In the genomic region with DNA sequence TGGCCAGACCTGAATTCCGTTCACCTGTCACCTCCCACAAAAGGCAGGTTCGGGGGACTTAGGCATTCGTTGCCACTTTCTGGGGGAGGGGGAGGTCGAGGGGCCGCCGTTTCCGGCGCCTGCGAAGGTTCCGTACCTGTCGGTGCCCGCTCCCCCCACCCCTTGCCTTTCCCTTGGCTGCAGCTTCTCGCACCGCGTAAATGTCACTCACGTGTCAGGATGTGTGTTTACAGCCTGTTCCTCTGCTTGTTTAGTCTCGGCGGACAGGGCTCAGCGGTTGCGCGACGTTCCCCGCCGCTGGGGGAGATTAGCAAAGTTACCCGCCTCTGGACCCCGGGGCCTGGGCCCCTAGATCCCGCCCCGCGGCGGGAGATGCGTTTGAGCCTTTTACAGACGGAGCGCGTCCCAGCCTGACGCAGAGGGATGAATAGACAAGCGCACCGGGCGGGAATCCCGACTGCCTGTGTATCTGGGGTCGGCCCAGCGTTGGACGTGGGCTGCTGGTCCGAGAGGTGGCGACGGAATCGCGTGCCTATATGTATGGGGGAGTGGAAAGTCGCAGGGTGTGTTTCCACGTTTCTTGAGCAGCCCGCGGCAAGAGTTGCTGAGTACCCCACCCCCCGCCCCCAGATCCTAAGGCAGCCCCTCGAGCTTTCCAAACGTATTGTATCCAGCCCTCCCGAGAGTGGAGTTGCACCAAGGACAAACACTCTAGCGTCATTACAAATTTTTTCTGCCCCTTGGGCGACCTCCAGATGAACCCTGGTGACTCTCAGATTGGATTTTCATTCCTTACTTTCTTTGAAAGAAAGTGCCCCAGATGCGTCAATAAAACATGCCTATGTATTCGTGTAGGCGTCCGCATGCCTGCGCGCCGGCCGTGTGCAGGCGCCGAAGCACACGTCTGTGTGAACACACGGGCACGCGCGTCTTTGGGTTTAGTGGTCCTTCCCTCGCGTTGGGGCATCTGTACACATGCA, we compare ENCODE assay signal across 10 cellular contexts. TPM values are rescaled to one million over a fixed set of nuclear protein-coding genes. Genes with fewer than 3 reads are reported as not detected.
DNase-seq lines count a peak whose midpoint lies in the region; ATAC-seq and TF ChIP-seq lines count a peak whose summit lies in the region.
"Had no signal": no experiment of that assay in that cellular context is flagged by ENCODE, and none has a peak within 500 bp of the region (broad histone marks: within the 10 kb centered on the region; RNA-seq: fewer than 3 reads in every experiment).

No MANE protein-coding gene starts in this region.

- H3K36me3 ChIP-seq in CD8-positive, alpha-beta T cell (ENCODE audit: insufficient read depth, low read length): no peaks in the 10 kb centered on the region
- no peaks in the 10 kb centered on the region for H3K36me3 ChIP-seq in PC-3 (ENCODE audit: low read depth, low read length)
- no peaks in the 10 kb centered on the region for H3K36me3 ChIP-seq in esophagus muscularis mucosa

- 6% methylated on average over 50 of the region's 74 CpGs for WGBS in esophagus muscularis mucosa

- in situ Hi-C loops in GM13976 (cut with MboI; ENCODE audit: low sequenced_read_pairs, unreplicated experiment): loop anchor here (25.0 kb wide), 1 partner anchor 472 kb away; no protein-coding TSS in a partner anchor

- no peaks in the 10 kb centered on the region for H3K79me2 ChIP-seq in PC-3 (ENCODE audit: low read length)

- no peaks in the 10 kb centered on the region for H3K9me2 ChIP-seq in PC-3 (replicated peaks; ENCODE audit: low read length)

- H3K4me1 ChIP-seq in CD8-positive, alpha-beta T cell (ENCODE audit: insufficient read depth, low read length): peaks cover 18% of the 10 kb centered on the region
- H3K4me1 ChIP-seq in PC-3 (ENCODE audit: insufficient read depth, low read length) (peaks cover 14% of the 10 kb centered on the region; the same call in 1 of the 2 replicates), esophagus muscularis mucosa (peaks cover 34 to 65% (median 54%) of the 10 kb centered on the region in 4 donors)

- intact Hi-C loops in CD8-positive, alpha-beta T cell (cut with DNase I, micrococcal nuclease): no loop called here
- intact Hi-C loops in PC-3 (cut with micrococcal nuclease): loop anchor here (10.0 kb wide), 1 partner anchor 74 kb away; a partner anchor contains a TSS
- intact Hi-C loops in esophagus muscularis mucosa (cut with DNase I): no loop called here

- TF ChIP-seq EP300 in esophagus muscularis mucosa (IDR thresholded peaks at IDR 0.05): no peak

- no peak overlapping the region for H3K27ac ChIP-seq in CD8-positive, alpha-beta T cell (ENCODE audit: low read depth, low read length)
- H3K27ac ChIP-seq in PC-3 (ENCODE audit: low read length): no peak overlapping the region
- H3K27ac ChIP-seq in esophagus muscularis mucosa (replicated peaks in 1 of 4): no peak overlapping the region

- no peaks in the 10 kb centered on the region for H4K20me1 ChIP-seq in PC-3 (ENCODE audit: low read length)

- H3K4me2 ChIP-seq in PC-3 (ENCODE audit: low read length): peak overlapping the region; percentile 72

- no peak overlapping the region for H3K4me3 ChIP-seq in CD8-positive, alpha-beta T cell (ENCODE audit: low read depth, low read length)
- H3K4me3 ChIP-seq in PC-3 (ENCODE audit: low read length) (peak overlapping the region; percentile 56), esophagus muscularis mucosa (peak overlapping the region in 1 of 4 donors; percentile 7)
- H3K4me3 ChIP-seq: lung had no signal

- no peak for TF ChIP-seq POLR2A in esophagus muscularis mucosa (IDR thresholded peaks at IDR 0.05; ENCODE audit: low read depth)

- peak overlapping the region; percentile 26 for H3K4me3 Mint-ChIP-seq in CD8-positive, alpha-beta T cell

- no peaks in the 10 kb centered on the region for H3F3A ChIP-seq in PC-3 (ENCODE audit: low read length, unreplicated experiment)

- no peak overlapping the region for H3K27ac Mint-ChIP-seq in CD8-positive, alpha-beta T cell

- H3K9me3 Mint-ChIP-seq in CD8-positive, alpha-beta T cell: no peaks in the 10 kb centered on the region

- H3K36me3 Mint-ChIP-seq in CD8-positive, alpha-beta T cell: no peaks in the 10 kb centered on the region

- H3K27me3 ChIP-seq in CD8-positive, alpha-beta T cell (ENCODE audit: insufficient read depth, low read length): peaks cover 58% of the 10 kb centered on the region
- peaks cover 68% of the 10 kb centered on the region for H3K27me3 ChIP-seq in PC-3 (ENCODE audit: low read length)
- H3K27me3 ChIP-seq in esophagus muscularis mucosa: peaks cover 13 to 100% (median 99%) of the 10 kb centered on the region in 4 donors

- no TSS peak for BruUV-seq in PC-3 (replicated peaks; lab: Mats Ljungman, UMichigan)

- peak overlapping the region; percentile 50 for H2AFZ ChIP-seq in PC-3 (ENCODE audit: low read length)

- H3K9ac ChIP-seq in PC-3 (ENCODE audit: low read length): no peak overlapping the region

- H3K9me3 ChIP-seq in CD8-positive, alpha-beta T cell (ENCODE audit: low read length): no peaks in the 10 kb centered on the region
- H3K9me3 ChIP-seq in PC-3 (ENCODE audit: low read length): no peaks in the 10 kb centered on the region
- H3K9me3 ChIP-seq in esophagus muscularis mucosa: no peaks in the 10 kb centered on the region

- CTCF ChIA-PET in CD8-positive, alpha-beta T cell (lab: Charles Lee): no interaction called here
- CTCF ChIA-PET in PC-3 (lab: Charles Lee): no interaction called here

- POLR2A ChIA-PET in CD8-positive, alpha-beta T cell (lab: Charles Lee): no interaction called here
- POLR2A ChIA-PET in PC-3 (lab: Charles Lee; ENCODE audit: unreplicated experiment): no interaction called here

- no peak for DNase-seq in CD8-positive, alpha-beta T cell
- DNase-seq in GM13976 (ENCODE audit: low spot score) (peak; percentile 34), PC-3 (no peak), iPS-NIHi11 (ENCODE audit: low spot score) (peak; percentile 44), SIG-M5 (lab: John Stamatoyannopoulos, UW) (no peak), GF-D8 (lab: John Stamatoyannopoulos, UW) (no peak), esophagus muscularis mucosa (ENCODE audit: extremely low spot score) (no peak)

- H3K27me3 Mint-ChIP-seq in CD8-positive, alpha-beta T cell (ENCODE audit: low read depth): peaks cover 62% of the 10 kb centered on the region

- no peak for TF ChIP-seq CTCF in CD8-positive, alpha-beta T cell (IDR thresholded peaks at IDR 0.05)
- TF ChIP-seq CTCF in GM13976 (IDR thresholded peaks at IDR 0.05; ENCODE audit: borderline replicate concordance, control extremely low read depth, extremely low read depth, insufficient read depth, missing control alignments): no peak
- TF ChIP-seq CTCF in PC-3 (conservative IDR thresholded peaks at IDR 0.05; ENCODE audit: low read depth, low read length): no peak
- no peak for TF ChIP-seq CTCF in esophagus muscularis mucosa (IDR thresholded peaks at IDR 0.05)

- no peak for ATAC-seq in CD8-positive, alpha-beta T cell
- no peak for ATAC-seq in PC-3
- no peak for ATAC-seq in HG03520 (IDR thresholded peaks at IDR 0.05; ENCODE audit: unreplicated experiment)

- H3K4me1 Mint-ChIP-seq in CD8-positive, alpha-beta T cell (ENCODE audit: low read depth): peaks cover 25% of the 10 kb centered on the region

RNA-seq across cellular contexts. Expression of a gene that starts 2.4 kb away (rescaled TPM):
- total RNA-seq in CD8-positive, alpha-beta T cell: not detected
- total RNA-seq in PC-3 (2014; rRNA removed): 1.1 TPM in 2 replicates
- not detected for total RNA-seq in esophagus muscularis mucosa
- total RNA-seq: bronchial epithelial cell had no signal

Comparison
In these comparisons a context has a peak if more than half of its experiments do, and no peak if none do; other contexts are left out.
1. DNase-seq: peak in GM13976 (single experiment) and iPS-NIHi11 (single experiment); none in CD8-positive, alpha-beta T cell (0 of 7), PC-3 (single experiment), SIG-M5 (single experiment), GF-D8 (single experiment) and esophagus muscularis mucosa (single experiment).